In the genomic region with DNA sequence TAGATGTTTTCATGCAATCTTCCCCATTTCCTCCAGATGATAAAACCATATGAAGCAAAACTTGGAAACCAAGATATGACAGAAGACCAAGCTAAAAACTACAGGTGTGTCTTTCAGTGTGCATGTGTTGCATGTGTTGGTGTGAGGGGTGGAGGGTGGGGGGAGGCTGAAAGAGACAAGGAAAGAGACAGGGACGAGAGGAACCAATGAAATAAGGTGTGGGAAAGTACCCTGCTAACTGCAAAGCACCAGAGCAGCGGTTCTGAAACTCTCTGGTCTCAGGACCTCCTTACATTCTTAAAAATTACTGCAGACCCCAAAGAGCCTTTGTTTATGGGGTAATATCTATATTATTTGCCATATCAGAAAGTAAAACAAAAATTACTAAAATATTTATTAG, we compare ENCODE assay signal across 29 cellular contexts.
"Had no signal": no experiment of that assay in that cellular context is flagged by ENCODE, and none has a peak within 500 bp of the region (broad histone marks: within the 10 kb centered on the region; RNA-seq: fewer than 3 reads in every experiment).

No MANE protein-coding gene starts in this region.

- H3K4me1 ChIP-seq: breast epithelium, colonic mucosa had no signal

- H3K36me3 ChIP-seq: adrenal gland, breast epithelium, cardiac muscle cell, colonic mucosa, esophagus squamous epithelium had no signal

- H3K27me3 ChIP-seq: adrenal gland, breast epithelium, colonic mucosa, esophagus squamous epithelium had no signal

- H3K9me3 ChIP-seq: adrenal gland, breast epithelium, colonic mucosa, esophagus squamous epithelium had no signal

- H3K27ac ChIP-seq: adrenal gland, breast epithelium, cardiac muscle cell, colonic mucosa, epithelial cell of prostate, esophagus squamous epithelium had no signal

- FAIRE-seq: endometrium, endothelial cell of umbilical vein had no signal

- H3K4me3 ChIP-seq: adrenal gland, breast epithelium, cardiac muscle cell, colonic mucosa, esophagus squamous epithelium had no signal

- DNase-seq: activated CD4-positive, alpha-beta memory T cell treated with anti-CD3 and anti-CD28 coated beads for 36 hours; activated CD4-positive, alpha-beta T cell treated with anti-CD3 and anti-CD28 coated beads for 36 hours; activated CD4-positive, CD25-positive, alpha-beta regulatory T cell; activated CD4-positive, CD25-positive, alpha-beta regulatory T cell treated with anti-CD3 and anti-CD28 coated beads, Interleukin-2, amount 50 U/mL, for 72 hours; activated CD8-positive, alpha-beta memory T cell treated with anti-CD3 and anti-CD28 coated beads, Interleukin-2, amount 10 ng/mL, durations not matched to agents 7 days and 5 days; activated CD8-positive, alpha-beta memory T cell treated with anti-CD3 and anti-CD28 coated beads, Interleukin-2, amount 50 U/mL, for 4 hours; activated CD8-positive, alpha-beta T cell treated with anti-CD3 and anti-CD28 coated beads, Interleukin-2, amount 10 ng/mL, durations not matched to agents 7 days and 5 days; activated effector memory CD4-positive, alpha-beta T cell treated with anti-CD3 and anti-CD28 coated beads, Interleukin-2, amount 50 U/mL, for 16 hours; activated naive CD4-positive, alpha-beta T cell treated with anti-CD3 and anti-CD28 coated beads for 36 hours; activated naive CD8-positive, alpha-beta T cell treated with anti-CD3 and anti-CD28 coated beads for 36 hours; activated naive CD8-positive, alpha-beta T cell treated with anti-CD3 and anti-CD28 coated beads, Interleukin-2, amount 50 U/mL, for 24 hours; activated T-cell treated with anti-CD3 and anti-CD28 coated beads, Interleukin-2, amount 50 U/mL, for 1 hour; activated T-cell treated with anti-CD3 and anti-CD28 coated beads, Interleukin-2, amount 50 U/mL, for 48 hours; adrenal gland; amygdala; aorta; central memory CD4-positive, alpha-beta T cell; cerebellar nuclear complex; colonic mucosa; effector CD8-positive, alpha-beta T cell; esophagus squamous epithelium; foreskin melanocyte; head of caudate nucleus; T-helper 2 cell had no signal
